Comparison of ENCODE assay signal across 8 cellular contexts in the genomic region with DNA sequence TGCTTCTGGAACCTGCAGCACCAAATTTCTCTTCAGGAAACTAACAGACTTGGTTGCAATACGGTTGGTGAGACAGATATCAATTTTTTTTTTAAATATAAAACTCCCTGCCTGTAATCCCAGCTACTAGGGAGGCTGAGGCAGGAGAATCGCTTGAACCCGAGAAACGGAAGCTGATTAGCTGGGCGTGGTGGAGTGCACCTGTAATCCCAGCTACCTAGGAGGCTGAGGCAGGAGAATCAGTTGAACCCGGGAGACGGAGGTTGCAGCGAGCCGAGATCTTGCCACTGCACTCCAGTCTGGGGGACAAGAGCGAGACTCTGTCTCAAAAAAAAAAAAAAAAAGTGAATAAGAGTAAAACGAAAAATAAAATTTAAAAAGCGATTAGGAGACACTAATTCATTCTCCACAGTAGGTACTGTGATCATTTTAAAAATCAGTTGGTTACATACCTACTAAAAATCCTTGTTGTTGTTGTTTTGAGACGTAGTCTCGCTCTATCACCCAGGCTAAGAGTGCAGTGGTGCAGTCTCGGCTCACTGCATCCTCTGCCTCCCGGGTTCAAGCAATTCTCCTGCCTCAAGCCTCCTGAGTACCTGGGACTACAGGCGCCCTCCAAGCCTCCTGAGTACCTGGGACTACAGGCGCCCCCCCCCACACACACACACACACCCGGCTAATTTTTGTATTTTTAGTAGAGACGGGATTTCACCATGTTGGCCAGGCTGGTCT. TPM values are rescaled to one million over a fixed set of nuclear protein-coding genes. Genes with fewer than 3 reads are reported as not detected.
A peak's percentile ranks its signal among the peaks of the same experiment; 100 is the strongest.
DNase-seq lines count a peak whose midpoint lies in the region; ATAC-seq and TF ChIP-seq lines count a peak whose summit lies in the region.

No MANE protein-coding gene starts in this region.

- peak overlapping the region; percentile 88 for H3K9ac ChIP-seq in fibroblast of lung (ENCODE audit: insufficient read depth, low read length)

- peak; percentile 47 for DNase-seq in GM12865 (ENCODE audit: low read depth)
- DNase-seq in PC-9 = no peak
- no peak for DNase-seq in fibroblast of lung (ENCODE audit: low read depth in 2 of 2)
- no peak for DNase-seq in psoas muscle
- no peak for DNase-seq in NOMO-1 treated with DMSO at 0.1 percent for 48 hours (lab: John Stamatoyannopoulos, UW; ENCODE audit: unreplicated experiment)
- no peak for DNase-seq in NCI-H2029 (lab: John Stamatoyannopoulos, UW)
- no peak for DNase-seq in NCI-H526 treated with DMSO at 0.1 percent for 48 hours (lab: John Stamatoyannopoulos, UW)
- DNase-seq in Kasumi-1 (lab: John Stamatoyannopoulos, UW) = no peak

- H3K27ac ChIP-seq in PC-9 (peak overlapping the region; percentile 84), fibroblast of lung (ENCODE audit: insufficient read depth, low read length) (peak overlapping the region; percentile 97), psoas muscle (peak overlapping the region; percentile 98)

- intact Hi-C loops in PC-9 (cut with micrococcal nuclease; ENCODE audit: unreplicated experiment) = loop anchor here (5.0 kb wide), 1 partner anchor 109 kb away; no protein-coding TSS in a partner anchor
- intact Hi-C loops in psoas muscle (cut with DNase I) = no loop called here

- peak overlapping the region; percentile 87 for H2AFZ ChIP-seq in PC-9
- H2AFZ ChIP-seq in fibroblast of lung (ENCODE audit: low read length) = peak overlapping the region; percentile 45

- CTCF ChIA-PET in PC-9 (lab: Charles Lee) = interaction anchor here (0.6 to 2.2 kb wide), 5 partner anchors 15 to 83 kb away, joined by 3 to 8 read pairs (median 3); a partner anchor contains a TSS

- H3K4me2 ChIP-seq in PC-9 (peak overlapping the region; percentile 93), fibroblast of lung (ENCODE audit: extremely low read depth, insufficient read depth, low read length) (peak overlapping the region; percentile 77)

- TF ChIP-seq CTCF in GM12865 (IDR thresholded peaks at IDR 0.05; ENCODE audit: insufficient read depth, low read depth, low read length, missing control alignments) (no peak), PC-9 (conservative IDR thresholded peaks at IDR 0.05) (no peak), fibroblast of lung (conservative IDR thresholded peaks at IDR 0.05 in 1 of 2, IDR thresholded peaks at IDR 0.05 in 1 of 2; ENCODE audit: low read depth in 1 of 2, low read length in 2 of 2) (no peak), psoas muscle (IDR thresholded peaks at IDR 0.05) (no peak)

- H3K4me3 ChIP-seq in GM12865 (ENCODE audit: low read depth, low read length) (peak overlapping the region; percentile 96), PC-9 (peak overlapping the region; percentile 97), fibroblast of lung (replicated peaks in 1 of 4; ENCODE audit: control extremely low read depth in 1 of 4, insufficient read depth in 1 of 4, low read depth in 3 of 4, low read length in 4 of 4) (peak overlapping the region; percentile 72 to 98 (median 92)), psoas muscle (peak overlapping the region; percentile 78)

- H3K27me3 ChIP-seq in PC-9 (ENCODE audit: insufficient read depth, low read depth) (no peaks in the 10 kb centered on the region), fibroblast of lung (ENCODE audit: control insufficient read depth, insufficient read depth, low read length) (no peaks in the 10 kb centered on the region), psoas muscle (ENCODE audit: insufficient read depth in 3 of 3, low read length in 2 of 3) (no peaks in the 10 kb centered on the region)

- POLR2A ChIA-PET in PC-9 (lab: Charles Lee; ENCODE audit: unreplicated experiment) = interaction anchor here (0.5 to 1.1 kb wide), 7 partner anchors 9 to 79 kb away, joined by 3 to 14 read pairs (median 4); a partner anchor contains a TSS

- WGBS in psoas muscle, 3 donors = 55 to 59% (median 57%) methylated on average over 20 of the region's 20 CpGs

- H3K4me1 ChIP-seq in PC-9 (replicated peaks; ENCODE audit: insufficient read depth) (peaks cover 16% of the 10 kb centered on the region), fibroblast of lung (ENCODE audit: control insufficient read depth, extremely low read depth, insufficient read depth, low read length) (no peaks in the 10 kb centered on the region), psoas muscle (peaks cover 17% of the 10 kb centered on the region)

- peaks cover 12% of the 10 kb centered on the region for H3K36me3 ChIP-seq in PC-9 (ENCODE audit: low read depth)
- no peaks in the 10 kb centered on the region for H3K36me3 ChIP-seq in fibroblast of lung (ENCODE audit: control insufficient read depth, insufficient read depth, low read length)
- peaks cover 0 to 42% of the 10 kb centered on the region in 2 donors for H3K36me3 ChIP-seq in psoas muscle (ENCODE audit: insufficient read depth in 1 of 2, low read depth in 1 of 2)

- BruUV-seq in PC-9 (replicated peaks; lab: Mats Ljungman, UMichigan) = TSS peak; percentile 94

- H4K20me1 ChIP-seq in PC-9 (ENCODE audit: insufficient read depth) (no peaks in the 10 kb centered on the region; the same call in 1 of the 2 replicates), fibroblast of lung (ENCODE audit: control insufficient read depth, extremely low read depth, insufficient read depth, low read length) (no peaks in the 10 kb centered on the region)

- H3K9me3 ChIP-seq in PC-9 (ENCODE audit: insufficient read depth, low read depth) (no peaks in the 10 kb centered on the region), fibroblast of lung (ENCODE audit: control insufficient read depth, insufficient read depth, low read depth, low read length) (no peaks in the 10 kb centered on the region), psoas muscle (no peaks in the 10 kb centered on the region)

- peaks cover 22% of the 10 kb centered on the region; the same call in 1 of the 2 replicates for H3F3A ChIP-seq in PC-9 (ENCODE audit: insufficient read depth, low read depth)

- H3K79me2 ChIP-seq in PC-9 (ENCODE audit: low read depth) = peaks cover 28% of the 10 kb centered on the region
- H3K79me2 ChIP-seq in fibroblast of lung (ENCODE audit: control insufficient read depth, insufficient read depth, low read length) = peaks cover 10% of the 10 kb centered on the region

- peak in 1 of 4 donors; percentile 13 for ATAC-seq in psoas muscle

- H3K9me2 ChIP-seq in PC-9 (ENCODE audit: insufficient read depth) = no peaks in the 10 kb centered on the region; the same call in 1 of the 2 replicates

RNA-seq across cellular contexts. Expression of a gene that starts 0.8 kb away (rescaled TPM):
- total RNA-seq in PC-9 (2021) (129 and 181 TPM in 2 replicates), fibroblast of lung (56.6 and 61.9 TPM in 2 replicates), psoas muscle (100 to 1,000 TPM in 3 of 4 donors, 10 to 100 TPM in 1; 82.9 to 254 (median 174) TPM)
- polyA plus RNA-seq in fibroblast of lung (137 and 235 TPM in 2 replicates), psoas muscle (100 to 1,000 TPM; 193 to 527 (median 243) TPM)
- polyA plus RNA-seq in fibroblast of lung (2012) = 136 and 199 TPM in 2 replicates
- 10.7 and 10.8 TPM in 2 replicates for polyA minus RNA-seq in fibroblast of lung (ENCODE audit: low replicate concordance)

RNA-seq across cellular contexts. Expression of a gene that starts 9.6 kb away (rescaled TPM):
- 19.7 and 19.8 TPM in 2 replicates for total RNA-seq in PC-9 (2021)
- total RNA-seq in fibroblast of lung = 21.1 and 28.2 TPM in 2 replicates
- 34.3 and 41.3 TPM in 2 replicates for polyA plus RNA-seq in fibroblast of lung
- 24.9 and 34.6 TPM in 2 replicates for polyA plus RNA-seq in fibroblast of lung (2012)
- polyA minus RNA-seq in fibroblast of lung (ENCODE audit: low replicate concordance) = 23.1 and 26.0 TPM in 2 replicates
- 10 to 100 TPM; 19.3 to 36.3 (median 23.1) TPM for total RNA-seq in psoas muscle
- 10 to 100 TPM; 22.8 to 34.8 (median 29.4) TPM for polyA plus RNA-seq in psoas muscle

RNA-seq across cellular contexts. Expression of a gene that starts 18.2 kb away (rescaled TPM):
- 0.33 and 0.88 TPM in 2 replicates for total RNA-seq in PC-9 (2021)
- total RNA-seq in fibroblast of lung = 0.51 and 2.8 TPM in 2 replicates
- 1.2 and 1.7 TPM in 2 replicates for polyA plus RNA-seq in fibroblast of lung
- polyA plus RNA-seq in fibroblast of lung (2012) = 1.1 and 1.9 TPM in 2 replicates
- 1.1 and 4.8 TPM in 2 replicates for polyA minus RNA-seq in fibroblast of lung (ENCODE audit: low replicate concordance)
- 10 to 100 TPM in 1 of 4 donors, 1 to 10 TPM in 3; 1.0 to 18.0 (median 5.4) TPM for total RNA-seq in psoas muscle
- polyA plus RNA-seq in psoas muscle = 10 to 100 TPM in 1 of 3 donors, 1 to 10 TPM in 2; 1.4 to 24.8 (median 1.7) TPM

RNA-seq across cellular contexts. Expression of a gene that starts 29.7 kb away (rescaled TPM):
- 0.48 and 0.50 TPM in 2 replicates for total RNA-seq in PC-9 (2021)
- 10.5 and 14.2 TPM in 2 replicates for total RNA-seq in fibroblast of lung
- polyA plus RNA-seq in fibroblast of lung = 63.3 and 65.7 TPM in 2 replicates
- 17.0 and 20.1 TPM in 2 replicates for polyA plus RNA-seq in fibroblast of lung (2012)
- polyA minus RNA-seq in fibroblast of lung (ENCODE audit: low replicate concordance) = 28.7 and 31.4 TPM in 2 replicates
- total RNA-seq in psoas muscle = 10 to 100 TPM; 14.6 to 59.7 (median 38.0) TPM
- 10 to 100 TPM; 23.5 to 36.9 (median 28.1) TPM for polyA plus RNA-seq in psoas muscle

RNA-seq across cellular contexts. Expression of a gene that starts 36.3 kb away (rescaled TPM):
- 0.33 and 0.50 TPM in 2 replicates for total RNA-seq in PC-9 (2021)
- total RNA-seq in fibroblast of lung = 0.26 and 1.2 TPM in 2 replicates
- polyA plus RNA-seq in fibroblast of lung = 1.9 and 2.6 TPM in 2 replicates
- 2.8 and 4.1 TPM in 2 replicates for polyA plus RNA-seq in fibroblast of lung (2012)
- polyA minus RNA-seq in fibroblast of lung (ENCODE audit: low replicate concordance) = 2.6 and 4.5 TPM in 2 replicates
- 10 to 100 TPM in 1 of 4 donors, 1 to 10 TPM in 2, under 1 TPM in 1; 0.42 to 12.3 (median 4.9) TPM for total RNA-seq in psoas muscle
- 10 to 100 TPM in 1 of 3 donors, 1 to 10 TPM in 2; 6.6 to 14.7 (median 7.4) TPM for polyA plus RNA-seq in psoas muscle
